ENCODE assay signal across 20 cellular contexts in genomic region chr1:113517346-113517745, GRCh38.
"Had no signal": no experiment of that assay in that cellular context is flagged by ENCODE, and none has a peak within 500 bp of the region (broad histone marks: within the 10 kb centered on the region; RNA-seq: fewer than 3 reads in every experiment).

No MANE protein-coding gene starts in this region.

- DNase-seq: dermis blood vessel endothelial cell; dorsolateral prefrontal cortex; effector CD4-positive, alpha-beta T cell; effector memory CD4-positive, alpha-beta T cell; foreskin keratinocyte; heart left ventricle; hippocampal formation; immature natural killer cell; islet precursor cell; left cardiac atrium; left ventricle myocardium inferior; lower lobe of right lung; mesenchymal stem cell; mucosa of descending colon; naive B cell had no signal

- H3K36me3 ChIP-seq: esophagus muscularis mucosa, gastroesophageal sphincter, heart left ventricle, left ventricle myocardium inferior, lower lobe of right lung had no signal

- H3K4me3 Mint-ChIP-seq: immature natural killer cell, mesothelial cell of epicardium, naive B cell had no signal

- H3K4me3 ChIP-seq: coronary artery, dorsolateral prefrontal cortex, esophagus muscularis mucosa, gastroesophageal sphincter, heart left ventricle, left ventricle myocardium inferior, lower lobe of right lung, mucosa of descending colon had no signal

- H3K36me3 Mint-ChIP-seq: naive B cell had no signal

- H3K27ac Mint-ChIP-seq: immature natural killer cell, naive B cell had no signal

- H3K4me1 ChIP-seq: lower lobe of right lung had no signal

- ATAC-seq: foreskin keratinocyte, gastroesophageal sphincter, heart left ventricle, left cardiac atrium, lower lobe of right lung, mucosa of descending colon had no signal

- H3K9me3 ChIP-seq: esophagus muscularis mucosa, gastroesophageal sphincter, lower lobe of right lung, mucosa of descending colon had no signal

- H3K27ac ChIP-seq: coronary artery, dorsolateral prefrontal cortex, esophagus muscularis mucosa, foreskin keratinocyte, gastroesophageal sphincter, heart left ventricle, left ventricle myocardium inferior, lower lobe of right lung had no signal

- H3K4me1 Mint-ChIP-seq: immature natural killer cell, naive B cell had no signal

- H3K27me3 ChIP-seq: dorsolateral prefrontal cortex, esophagus muscularis mucosa, foreskin keratinocyte, gastroesophageal sphincter, heart left ventricle had no signal

- FAIRE-seq: endothelial cell of umbilical vein had no signal
